Comparison of ENCODE assay signal across 21 cellular contexts in genomic region chr9:75858497-75859092, GRCh38. TPM values are rescaled to one million over a fixed set of nuclear protein-coding genes. Genes with fewer than 3 reads are reported as not detected.
DNase-seq lines count a peak whose midpoint lies in the region; ATAC-seq, FAIRE-seq and TF ChIP-seq lines count a peak whose summit lies in the region.
"Had no signal": no experiment of that assay in that cellular context is flagged by ENCODE, and none has a peak within 500 bp of the region (broad histone marks: within the 10 kb centered on the region; RNA-seq: fewer than 3 reads in every experiment).

No MANE protein-coding gene starts in this region.

- no peak for FAIRE-seq in frontal cortex (lab: Jason Lieb, UNC)
- FAIRE-seq: A204.1, G401.6 had no signal

- ATAC-seq in GM18511 (IDR thresholded peaks at IDR 0.05; ENCODE audit: unreplicated experiment) = peak; percentile 60
- peak; percentile 69 for ATAC-seq in GM19463 (IDR thresholded peaks at IDR 0.05; ENCODE audit: unreplicated experiment)
- peak; percentile 53 for ATAC-seq in HG03354 (IDR thresholded peaks at IDR 0.05; ENCODE audit: poor library complexity, severe bottlenecking, unreplicated experiment)
- no peak for ATAC-seq in GM18873 (IDR thresholded peaks at IDR 0.05; ENCODE audit: low FRiP score, unreplicated experiment)
- no peak for ATAC-seq in GM19395 (IDR thresholded peaks at IDR 0.05; ENCODE audit: unreplicated experiment)
- ATAC-seq: SK-N-SH treated with all-trans-retinoic acid at 6 μM for 48 hours had no signal

- H3K4me3 ChIP-seq in GM12865 (ENCODE audit: low read depth, low read length) = no peak overlapping the region
- H3K4me3 ChIP-seq: BLaER1 treated with 17β-estradiol and CSF1 and Interleukin-3, amounts not matched to agents 10 nM and 100 nM; MG63 had no signal

- TF ChIP-seq CTCF in GM12865 (IDR thresholded peaks at IDR 0.05; ENCODE audit: insufficient read depth, low read depth, low read length, missing control alignments) = no peak

- peak; percentile 20 for DNase-seq in GM12865 (ENCODE audit: low read depth)
- DNase-seq in frontal cortex (ENCODE audit: low spot score in 2 of 2) = no peak
- DNase-seq in cortex of kidney (lab: John Stamatoyannopoulos, UW) = no peak
- DNase-seq: DND-41, GOT3, IMR-90, Karpas-422, MG63, NCI-H1694 treated with DMSO at 0.1 percent for 48 hours, NCI-H345, NCI-H69, SHP77 had no signal

RNA-seq across cellular contexts. Expression of gene PCSK5, which starts 31.9 kb away (rescaled TPM):
- total RNA-seq in frontal cortex = 15.5 TPM

Comparison
In these comparisons a context has a peak if more than half of its experiments do, and no peak if none do; other contexts are left out.
1. ATAC-seq: peak in GM18511 (single experiment), GM19463 (single experiment) and HG03354 (single experiment); none in GM18873 (single experiment) and GM19395 (single experiment).